Comparison of ENCODE assay signal across 23 cellular contexts in genomic region chr16:68335175-68335574, GRCh38. TPM values are rescaled to one million over a fixed set of nuclear protein-coding genes. Genes with fewer than 3 reads are reported as not detected.
DNase-seq lines count a peak whose midpoint lies in the region; ATAC-seq lines count a peak whose summit lies in the region.
"Had no signal": no experiment of that assay in that cellular context is flagged by ENCODE, and none has a peak within 500 bp of the region (broad histone marks: within the 10 kb centered on the region; RNA-seq: fewer than 3 reads in every experiment).

No MANE protein-coding gene starts in this region.

- H3K4me1 Mint-ChIP-seq in activated T-cell treated with anti-CD3 and anti-CD28 coated beads, Interleukin-2, amount 50 U/mL, for 72 hours (ENCODE audit: low read depth): peaks cover 17% of the 10 kb centered on the region
- H3K4me1 Mint-ChIP-seq in activated T-cell treated with anti-CD3 and anti-CD28 coated beads, Interleukin-2, amount 50 U/mL, for 4 hours (ENCODE audit: low read depth): peaks cover 11% of the 10 kb centered on the region

- peak overlapping the region; percentile 31 for H3K27ac Mint-ChIP-seq in activated T-cell treated with anti-CD3 and anti-CD28 coated beads, Interleukin-2, amount 50 U/mL, for 72 hours
- H3K27ac Mint-ChIP-seq: mesothelial cell of epicardium; natural killer cell treated with Interleukin-12 subunit alpha and Interleukin-12 subunit beta and Interleukin-15 and Interleukin-18, amount 100 ng/mL, for 72 hours; stimulated activated naive CD8-positive, alpha-beta T cell treated with anti-CD3 and anti-CD28 coated beads, Interleukin-15, amount 100 ng/mL, for 72 hours; T-helper 1 cell treated with Interleukin-12 subunit alpha and Interleukin-12 subunit beta and Interleukin-4 antibody, amounts not matched to agents 30 μg/mL and 1 μg/mL, for 36 hours had no signal

- H3K27me3 Mint-ChIP-seq in activated T-cell treated with anti-CD3 and anti-CD28 coated beads, Interleukin-2, amount 50 U/mL, for 72 hours (ENCODE audit: low read depth): no peaks in the 10 kb centered on the region
- no peaks in the 10 kb centered on the region for H3K27me3 Mint-ChIP-seq in activated T-cell treated with anti-CD3 and anti-CD28 coated beads, Interleukin-2, amount 50 U/mL, for 4 hours (ENCODE audit: low read depth)
- H3K27me3 Mint-ChIP-seq: natural killer cell treated with Interleukin-12 subunit alpha and Interleukin-12 subunit beta and Interleukin-15 and Interleukin-18, amount 100 ng/mL, for 72 hours; stimulated activated naive CD8-positive, alpha-beta T cell treated with anti-CD3 and anti-CD28 coated beads, Interleukin-15, amount 100 ng/mL, for 72 hours had no signal

- peaks cover 17 to 25% of the 10 kb centered on the region in 2 donors for H3K36me3 Mint-ChIP-seq in activated T-cell treated with anti-CD3 and anti-CD28 coated beads, Interleukin-2, amount 50 U/mL, for 72 hours (ENCODE audit: insufficient read depth in 2 of 2)
- H3K36me3 Mint-ChIP-seq in activated T-cell treated with anti-CD3 and anti-CD28 coated beads, Interleukin-2, amount 50 U/mL, for 4 hours (ENCODE audit: insufficient read depth): peaks cover 33% of the 10 kb centered on the region

- no peak overlapping the region for H3K4me3 Mint-ChIP-seq in activated T-cell treated with anti-CD3 and anti-CD28 coated beads, Interleukin-2, amount 50 U/mL, for 72 hours
- H3K4me3 Mint-ChIP-seq in activated T-cell treated with anti-CD3 and anti-CD28 coated beads, Interleukin-2, amount 50 U/mL, for 4 hours: no peak overlapping the region
- H3K4me3 Mint-ChIP-seq: mesothelial cell of epicardium; natural killer cell treated with Interleukin-12 subunit alpha and Interleukin-12 subunit beta and Interleukin-15 and Interleukin-18, amount 100 ng/mL, for 72 hours; stimulated activated naive CD8-positive, alpha-beta T cell treated with anti-CD3 and anti-CD28 coated beads, Interleukin-15, amount 100 ng/mL, for 72 hours; T-helper 1 cell treated with Interleukin-12 subunit alpha and Interleukin-12 subunit beta and Interleukin-4 antibody, amounts not matched to agents 30 μg/mL and 1 μg/mL, for 36 hours had no signal

- H3K9me3 Mint-ChIP-seq in activated T-cell treated with anti-CD3 and anti-CD28 coated beads, Interleukin-2, amount 50 U/mL, for 72 hours: no peaks in the 10 kb centered on the region
- no peaks in the 10 kb centered on the region for H3K9me3 Mint-ChIP-seq in activated T-cell treated with anti-CD3 and anti-CD28 coated beads, Interleukin-2, amount 50 U/mL, for 4 hours
- H3K9me3 Mint-ChIP-seq: mesothelial cell of epicardium; natural killer cell treated with Interleukin-12 subunit alpha and Interleukin-12 subunit beta and Interleukin-15 and Interleukin-18, amount 100 ng/mL, for 72 hours; stimulated activated naive CD8-positive, alpha-beta T cell treated with anti-CD3 and anti-CD28 coated beads, Interleukin-15, amount 100 ng/mL, for 72 hours; T-helper 1 cell treated with Interleukin-12 subunit alpha and Interleukin-12 subunit beta and Interleukin-4 antibody, amounts not matched to agents 30 μg/mL and 1 μg/mL, for 36 hours had no signal

- no peak for ATAC-seq in activated T-cell treated with anti-CD3 and anti-CD28 coated beads, Interleukin-2, amount 50 U/mL, for 72 hours (replicated peaks in 1 of 2)
- no peak for ATAC-seq in activated T-cell treated with anti-CD3 and anti-CD28 coated beads, Interleukin-2, amount 50 U/mL, for 4 hours
- ATAC-seq in left lobe of liver (peak; percentile 22), HG03159 (IDR thresholded peaks at IDR 0.05; ENCODE audit: unreplicated experiment) (no peak), HG03095 (IDR thresholded peaks at IDR 0.05; ENCODE audit: unreplicated experiment) (no peak), GM18907 (IDR thresholded peaks at IDR 0.05; ENCODE audit: unreplicated experiment) (no peak)
- ATAC-seq: natural killer cell treated with Interleukin-12 subunit alpha and Interleukin-12 subunit beta and Interleukin-15 and Interleukin-18, amount 100 ng/mL, for 72 hours; PC-3; stimulated activated naive CD8-positive, alpha-beta T cell treated with anti-CD3 and anti-CD28 coated beads, Interleukin-15, amount 100 ng/mL, for 72 hours; upper lobe of right lung had no signal

- DNase-seq in activated T-cell treated with anti-CD3 and anti-CD28 coated beads, Interleukin-2, amount 50 U/mL, for 72 hours: no peak
- no peak for DNase-seq in activated T-cell treated with anti-CD3 and anti-CD28 coated beads, Interleukin-2, amount 50 U/mL, for 4 hours
- DNase-seq in amniotic epithelial cell (ENCODE audit: low read depth): peak; percentile 45
- no peak for DNase-seq in left lobe of liver (ENCODE audit: low spot score)
- no peak for DNase-seq in NAMALWA (ENCODE audit: low spot score)
- DNase-seq: activated CD4-positive, alpha-beta T cell treated with anti-CD3 and anti-CD28 coated beads, Interleukin-2, amount 50 U/mL, for 48 hours; activated naive CD4-positive, alpha-beta T cell treated with Interleukin-2 at 50 U/mL for 16 hours; activated T-cell treated with anti-CD3 and anti-CD28 coated beads for 4 hours; Calu3; KBM-7; NCI-H187; NCI-H2227 treated with DMSO at 0.1 percent for 48 hours; PC-3; stimulated activated CD4-positive, alpha-beta T cell treated with anti-CD3 and anti-CD28 coated beads, Interleukin-4, amount 100 ng/mL, for 1 hour; stimulated activated naive CD8-positive, alpha-beta T cell treated with anti-CD3 and anti-CD28 coated beads, Interleukin-15, amount 100 ng/mL, for 72 hours; upper lobe of right lung; WERI-Rb-1 had no signal

RNA-seq across cellular contexts. Expression of gene PRMT7, which starts 24.4 kb away (rescaled TPM):
- 10 to 100 TPM; 71.2 to 75.9 TPM for total RNA-seq in activated T-cell treated with anti-CD3 and anti-CD28 coated beads, Interleukin-2, amount 50 U/mL, for 72 hours
- 10 to 100 TPM; 60.3 to 66.8 (median 63.0) TPM for total RNA-seq in activated T-cell treated with anti-CD3 and anti-CD28 coated beads, Interleukin-2, amount 50 U/mL, for 4 hours
- total RNA-seq in left lobe of liver: 27.7 TPM

RNA-seq across cellular contexts. Expression of gene SLC7A6OS, which starts 24.4 kb away (rescaled TPM):
- total RNA-seq in activated T-cell treated with anti-CD3 and anti-CD28 coated beads, Interleukin-2, amount 50 U/mL, for 72 hours: 10 to 100 TPM; 21.9 to 25.8 TPM
- 10 to 100 TPM; 19.0 to 27.6 (median 21.5) TPM for total RNA-seq in activated T-cell treated with anti-CD3 and anti-CD28 coated beads, Interleukin-2, amount 50 U/mL, for 4 hours
- total RNA-seq in left lobe of liver: 5.8 TPM
